Comparison of ENCODE assay signal across 7 cellular contexts in genomic region chr13:49791753-49792549, GRCh38. TPM values are rescaled to one million over a fixed set of nuclear protein-coding genes. Genes with fewer than 3 reads are reported as not detected.
DNase-seq lines count a peak whose midpoint lies in the region; ATAC-seq, FAIRE-seq and TF ChIP-seq lines count a peak whose summit lies in the region.

No MANE protein-coding gene starts in this region.

- H3K27ac Mint-ChIP-seq in activated CD4-positive, alpha-beta memory T cell treated with anti-CD3 and anti-CD28 coated beads for 36 hours = peak overlapping the region; percentile 93
- peak overlapping the region; percentile 96 for H3K27ac Mint-ChIP-seq in memory B cell

- H3K4me3 ChIP-seq in HCT116 (replicated peaks in 1 of 2; ENCODE audit: low read depth in 1 of 2, low read length in 2 of 2) = peak overlapping the region; percentile 55 to 91

- peaks cover 48% of the 10 kb centered on the region for H3K79me2 ChIP-seq in HCT116 (ENCODE audit: insufficient read depth, low read length)

- H3K4me2 ChIP-seq in HCT116 (ENCODE audit: low read length) = peak overlapping the region; percentile 77

- no peak for TF ChIP-seq CTCF in HCT116 (IDR thresholded peaks at IDR 0.05 in 2 of 3, conservative IDR thresholded peaks at IDR 0.05 in 1 of 3; ENCODE audit: borderline replicate concordance in 1 of 3, insufficient read depth in 1 of 3, low read depth in 2 of 3, low read length in 2 of 3)

- ATAC-seq in HCT116 = peak; percentile 26
- peak; percentile 7 for ATAC-seq in memory B cell (ENCODE audit: low read depth)

- H3K27me3 ChIP-seq in HCT116 (ENCODE audit: insufficient read depth, low read length) = no peaks in the 10 kb centered on the region

- H3K36me3 ChIP-seq in HCT116 (ENCODE audit: control insufficient read depth in 1 of 2, insufficient read depth in 2 of 2, low read length in 2 of 2) = peaks cover 0 to 4% of the 10 kb centered on the region in 2 experiments; a peak in 1 of 4 replicates

- H3K9me3 ChIP-seq in HCT116 (ENCODE audit: control insufficient read depth in 1 of 2, insufficient read depth in 1 of 2, low read depth in 1 of 2, low read length in 2 of 2) = no peaks in the 10 kb centered on the region

- no TSS peak for BruUV-seq in HCT116 (replicated peaks; lab: Mats Ljungman, UMichigan)

- H3K9ac ChIP-seq in HCT116 (ENCODE audit: low read length) = peak overlapping the region; percentile 89

- no peaks in the 10 kb centered on the region for H3K27me3 Mint-ChIP-seq in activated CD4-positive, alpha-beta memory T cell treated with anti-CD3 and anti-CD28 coated beads for 36 hours
- H3K27me3 Mint-ChIP-seq in memory B cell = peaks cover 3% of the 10 kb centered on the region

- H3K4me3 Mint-ChIP-seq in activated CD4-positive, alpha-beta memory T cell treated with anti-CD3 and anti-CD28 coated beads for 36 hours = peak overlapping the region; percentile 91
- H3K4me3 Mint-ChIP-seq in memory B cell = peak overlapping the region; percentile 94

- no peaks in the 10 kb centered on the region for H3K9me3 Mint-ChIP-seq in activated CD4-positive, alpha-beta memory T cell treated with anti-CD3 and anti-CD28 coated beads for 36 hours
- H3K9me3 Mint-ChIP-seq in memory B cell = no peaks in the 10 kb centered on the region

- TF ChIP-seq POLR2A in GM12891 (IDR thresholded peaks at IDR 0.05; ENCODE audit: low read depth, low read length) = peak; percentile 8; the same call in 1 of the 2 replicates
- no peak for TF ChIP-seq POLR2A in HCT116 (IDR thresholded peaks at IDR 0.05; ENCODE audit: borderline replicate concordance, extremely low read depth, insufficient read depth, insufficient read length)

- intact Hi-C loops in HCT116 (cut with micrococcal nuclease) = loop anchor here (2.0 kb wide), 1 partner anchor 101 kb away; the partner anchor contains the start of gene EBPL
- intact Hi-C loops in activated CD4-positive, alpha-beta memory T cell treated with anti-CD3 and anti-CD28 coated beads for 36 hours (cut with micrococcal nuclease) = loop anchor here (2.0 to 10.0 kb wide), 7 partner anchors 55 to 1660 kb away; partner anchors contain the start of genes CAB39L, INTS6, PHF11 and RCBTB1

- peak overlapping the region; percentile 95 for H3K27ac ChIP-seq in HCT116 (ENCODE audit: low read depth, low read length)

- no peak for FAIRE-seq in GM12891 (lab: Jason Lieb, UNC)

- H4K20me1 ChIP-seq in HCT116 (ENCODE audit: insufficient read depth) = peaks cover 7% of the 10 kb centered on the region; the same call in 1 of the 2 replicates

- RAD21 ChIA-PET in HCT116 (lab: Charles Lee; ENCODE audit: low non-redundant PET in 1 of 2, low total read pairs in 2 of 2, uncharacterized antibody in 2 of 2, unreplicated experiment in 2 of 2) = no interaction called here

- no peaks in the 10 kb centered on the region for H3K9me2 ChIP-seq in HCT116 (ENCODE audit: insufficient read depth)

- H3K4me1 Mint-ChIP-seq in activated CD4-positive, alpha-beta memory T cell treated with anti-CD3 and anti-CD28 coated beads for 36 hours (ENCODE audit: low read depth) = peaks cover 27% of the 10 kb centered on the region
- peaks cover 27% of the 10 kb centered on the region for H3K4me1 Mint-ChIP-seq in memory B cell

- no peak overlapping the region for H2AFZ ChIP-seq in HCT116 (ENCODE audit: low read depth, low read length, poor library complexity, severe bottlenecking)

- CTCF ChIA-PET in HCT116 (lab: Charles Lee) = no interaction called here
- CTCF ChIA-PET in activated CD4-positive, alpha-beta memory T cell treated with anti-CD3 and anti-CD28 coated beads for 36 hours (lab: Charles Lee) = interaction anchor here (0.9 to 1.8 kb wide), 6 partner anchors 15 to 205 kb away, joined by 3 to 7 read pairs (median 3); partner anchors contain the start of genes SPRYD7 and TRIM13

- DNase-seq in GM12891 (ENCODE audit: insufficient read length, low spot score) (peak; percentile 42), HCT116 (ENCODE audit: low read depth, low spot score) (no peak), NAMALWA (ENCODE audit: low spot score) (peak; percentile 66), ecto neural progenitor cell (ENCODE audit: low spot score) (peak; percentile 71), memory B cell (ENCODE audit: low spot score in 2 of 2) (peak; percentile 35 to 65)
- peak; percentile 61 for DNase-seq in activated CD4-positive, alpha-beta memory T cell treated with anti-CD3 and anti-CD28 coated beads for 36 hours
- DNase-seq in stimulated activated CD8-positive, alpha-beta memory T cell treated with anti-CD3 and anti-CD28 coated beads, Interleukin-12 subunit alpha, Interleukin-12 subunit beta, amount 100 ng/mL, for 4 hours (ENCODE audit: low read depth) = peak; percentile 29

- peaks cover 6 to 40% of the 10 kb centered on the region in 2 experiments; a peak in 3 of 4 replicates for H3K4me1 ChIP-seq in HCT116 (ENCODE audit: control insufficient read depth in 1 of 2, insufficient read depth in 2 of 2, low read length in 2 of 2)

- peaks cover 5% of the 10 kb centered on the region for H3K36me3 Mint-ChIP-seq in activated CD4-positive, alpha-beta memory T cell treated with anti-CD3 and anti-CD28 coated beads for 36 hours
- peaks cover 2% of the 10 kb centered on the region for H3K36me3 Mint-ChIP-seq in memory B cell

- POLR2A ChIA-PET in HCT116 (lab: Charles Lee) = interaction anchor here (0.6 to 1.8 kb wide), 5 partner anchors 12 to 287 kb away, joined by 3 to 9 read pairs (median 3); no protein-coding TSS in a partner anchor
- POLR2A ChIA-PET in activated CD4-positive, alpha-beta memory T cell treated with anti-CD3 and anti-CD28 coated beads for 36 hours (lab: Charles Lee) = interaction anchor here (0.6 to 3.5 kb wide), 4 partner anchors 101 to 337 kb away, joined by 3 to 24 read pairs (median 9); partner anchors contain the start of genes EBPL and SPRYD7

- TF ChIP-seq RAD21 in HCT116 (IDR thresholded peaks at IDR 0.05; ENCODE audit: low read depth) = no peak

TF ChIP-seq in GM12891, 5 proteins besides CTCF, POLR2A, EP300 and RAD21:
- TF ChIP-seq TAF1 (IDR thresholded peaks at IDR 0.05; ENCODE audit: low read depth, low read length) (peak; percentile 52; the same call in 1 of the 2 replicates), SPI1 (IDR thresholded peaks at IDR 0.05; ENCODE audit: low read depth, low read length) (no peak)

TF ChIP-seq in HCT116, 20 proteins besides CTCF, POLR2A, EP300 and RAD21:
- TF ChIP-seq, protein P1, sequence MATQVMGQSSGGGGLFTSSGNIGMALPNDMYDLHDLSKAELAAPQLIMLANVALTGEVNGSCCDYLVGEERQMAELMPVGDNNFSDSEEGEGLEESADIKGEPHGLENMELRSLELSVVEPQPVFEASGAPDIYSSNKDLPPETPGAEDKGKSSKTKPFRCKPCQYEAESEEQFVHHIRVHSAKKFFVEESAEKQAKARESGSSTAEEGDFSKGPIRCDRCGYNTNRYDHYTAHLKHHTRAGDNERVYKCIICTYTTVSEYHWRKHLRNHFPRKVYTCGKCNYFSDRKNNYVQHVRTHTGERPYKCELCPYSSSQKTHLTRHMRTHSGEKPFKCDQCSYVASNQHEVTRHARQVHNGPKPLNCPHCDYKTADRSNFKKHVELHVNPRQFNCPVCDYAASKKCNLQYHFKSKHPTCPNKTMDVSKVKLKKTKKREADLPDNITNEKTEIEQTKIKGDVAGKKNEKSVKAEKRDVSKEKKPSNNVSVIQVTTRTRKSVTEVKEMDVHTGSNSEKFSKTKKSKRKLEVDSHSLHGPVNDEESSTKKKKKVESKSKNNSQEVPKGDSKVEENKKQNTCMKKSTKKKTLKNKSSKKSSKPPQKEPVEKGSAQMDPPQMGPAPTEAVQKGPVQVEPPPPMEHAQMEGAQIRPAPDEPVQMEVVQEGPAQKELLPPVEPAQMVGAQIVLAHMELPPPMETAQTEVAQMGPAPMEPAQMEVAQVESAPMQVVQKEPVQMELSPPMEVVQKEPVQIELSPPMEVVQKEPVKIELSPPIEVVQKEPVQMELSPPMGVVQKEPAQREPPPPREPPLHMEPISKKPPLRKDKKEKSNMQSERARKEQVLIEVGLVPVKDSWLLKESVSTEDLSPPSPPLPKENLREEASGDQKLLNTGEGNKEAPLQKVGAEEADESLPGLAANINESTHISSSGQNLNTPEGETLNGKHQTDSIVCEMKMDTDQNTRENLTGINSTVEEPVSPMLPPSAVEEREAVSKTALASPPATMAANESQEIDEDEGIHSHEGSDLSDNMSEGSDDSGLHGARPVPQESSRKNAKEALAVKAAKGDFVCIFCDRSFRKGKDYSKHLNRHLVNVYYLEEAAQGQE (IDR thresholded peaks at IDR 0.05; ENCODE audit: low read depth) = no peak
- TF ChIP-seq CBX3 (IDR thresholded peaks at IDR 0.05; ENCODE audit: low read depth) (no peak), ZFX (IDR thresholded peaks at IDR 0.05) (peak; percentile 90)

RNA-seq across cellular contexts. Expression of gene KPNA3, which starts 0.5 kb away (rescaled TPM):
- polyA plus RNA-seq in GM12891 (2012; ENCODE audit: low read depth, missing spikeins) = 16.5 TPM
- total RNA-seq in HCT116 (2021; ENCODE audit: unreplicated experiment) = 45.0 TPM
- 12.2 and 15.1 TPM in 2 replicates for polyA plus RNA-seq in HCT116 (2012)
- 10 to 100 TPM; 42.0 to 44.0 TPM for total RNA-seq in activated CD4-positive, alpha-beta memory T cell treated with anti-CD3 and anti-CD28 coated beads for 36 hours
